In the genomic region with DNA sequence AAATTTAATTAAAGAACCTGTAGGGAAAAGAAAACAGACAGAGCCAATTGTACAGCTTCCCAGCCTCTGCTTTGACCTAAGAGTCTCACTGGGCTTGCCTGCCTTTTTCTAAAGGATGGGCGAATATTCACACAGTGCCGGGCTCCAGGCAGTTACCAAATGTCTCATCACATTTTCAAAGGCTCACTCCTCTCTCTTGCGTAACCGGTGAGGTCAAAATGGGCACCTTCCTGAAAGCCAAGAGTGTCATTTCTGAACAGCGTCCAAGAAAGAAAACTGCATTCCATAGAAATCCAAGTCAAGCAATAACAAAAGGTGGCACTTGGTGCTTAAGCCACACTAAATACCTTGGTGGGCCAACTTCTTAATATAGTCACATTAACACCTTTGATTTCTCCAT, we compare ENCODE assay signal across 8 cellular contexts. TPM values are rescaled to one million over a fixed set of nuclear protein-coding genes. Genes with fewer than 3 reads are reported as not detected.
DNase-seq lines count a peak whose midpoint lies in the region; ATAC-seq and TF ChIP-seq lines count a peak whose summit lies in the region.

No MANE protein-coding gene starts in this region.

- H3K9me3 Mint-ChIP-seq in glutamatergic neuron (ENCODE audit: unreplicated experiment): peaks cover 2% of the 10 kb centered on the region

- H3K27ac Mint-ChIP-seq in T-helper 17 cell: no peak overlapping the region
- no peak overlapping the region for H3K27ac Mint-ChIP-seq in glutamatergic neuron (ENCODE audit: unreplicated experiment)

- H3K4me3 Mint-ChIP-seq in T-helper 17 cell: no peak overlapping the region
- H3K4me3 Mint-ChIP-seq in glutamatergic neuron (ENCODE audit: unreplicated experiment): no peak overlapping the region

- peak overlapping the region; percentile 96 for H3K27ac ChIP-seq in RWPE1
- H3K27ac ChIP-seq in parathyroid adenoma: peak overlapping the region; percentile 97

- TF ChIP-seq CTCF in RWPE1 (conservative IDR thresholded peaks at IDR 0.05; ENCODE audit: low read depth) (no peak), fibroblast of pulmonary artery (IDR thresholded peaks at IDR 0.05; ENCODE audit: low read length, missing control alignments) (no peak), parathyroid adenoma (IDR thresholded peaks at IDR 0.05) (no peak), glutamatergic neuron (IDR thresholded peaks at IDR 0.05; ENCODE audit: partially characterized antibody, unreplicated experiment) (no peak)

- H3K79me2 ChIP-seq in parathyroid adenoma: no peaks in the 10 kb centered on the region

- no peaks in the 10 kb centered on the region for H3K36me3 ChIP-seq in parathyroid adenoma (ENCODE audit: control insufficient read depth, insufficient read depth, low read length)

- H3K27me3 Mint-ChIP-seq in T-helper 17 cell (peaks cover 42% of the 10 kb centered on the region), glutamatergic neuron (ENCODE audit: unreplicated experiment) (no peaks in the 10 kb centered on the region)

- H2AFZ ChIP-seq in parathyroid adenoma: peak overlapping the region; percentile 86

- peaks cover 3% of the 10 kb centered on the region for H3K4me1 Mint-ChIP-seq in T-helper 17 cell
- H3K4me1 Mint-ChIP-seq in glutamatergic neuron (ENCODE audit: low read depth, unreplicated experiment): peaks cover 21% of the 10 kb centered on the region

- H3K4me3 ChIP-seq in fibroblast of pulmonary artery (replicated peaks; ENCODE audit: low read depth, low read length) (peak overlapping the region; percentile 57), parathyroid adenoma (ENCODE audit: low read depth, low read length) (peak overlapping the region; percentile 61)

- no peak overlapping the region for H3K9ac ChIP-seq in parathyroid adenoma

- peaks cover 20% of the 10 kb centered on the region for H3K4me1 ChIP-seq in parathyroid adenoma

- POLR2A ChIA-PET in RWPE1 (lab: Yijun Ruan, JAX; ENCODE audit: low non-redundant PET): no interaction called here

- H3K4me2 ChIP-seq in parathyroid adenoma (ENCODE audit: low read length): peak overlapping the region; percentile 69

- ATAC-seq in T-helper 17 cell: no peak

- no peaks in the 10 kb centered on the region for H3K9me3 ChIP-seq in parathyroid adenoma (ENCODE audit: control insufficient read depth, low read length)
- no peaks in the 10 kb centered on the region for H3K9me3 ChIP-seq in T-helper 17 cell (ENCODE audit: control insufficient read depth, low read length, poor library complexity, severe bottlenecking)

- no peaks in the 10 kb centered on the region for H3K27me3 ChIP-seq in parathyroid adenoma (ENCODE audit: control insufficient read depth, insufficient read depth, low read length)

- peak; percentile 69 for DNase-seq in EL
- peak; percentile 65 for DNase-seq in RWPE1 (ENCODE audit: low spot score)
- DNase-seq in fibroblast of pulmonary artery (ENCODE audit: low read depth): peak; percentile 82
- no peak for DNase-seq in T-helper 17 cell
- no peak for DNase-seq in iPS-NIHi11 (ENCODE audit: low spot score)
- DNase-seq in glutamatergic neuron: no peak
- DNase-seq in retina: no peak

- CTCF ChIA-PET in RWPE1 (lab: Yijun Ruan, JAX): no interaction called here

- no peaks in the 10 kb centered on the region for H3K36me3 Mint-ChIP-seq in T-helper 17 cell (ENCODE audit: low read depth)
- no peaks in the 10 kb centered on the region for H3K36me3 Mint-ChIP-seq in glutamatergic neuron (ENCODE audit: unreplicated experiment)

RNA-seq across cellular contexts. Expression of gene PALMD, which starts 0.7 kb away (rescaled TPM):
- not detected for total RNA-seq in T-helper 17 cell
- 5.1 TPM for total RNA-seq in glutamatergic neuron (ENCODE audit: unreplicated experiment)

Comparison
In these comparisons a context has a peak if more than half of its experiments do, and no peak if none do; other contexts are left out.
1. DNase-seq: peak in EL (single experiment), RWPE1 (single experiment) and fibroblast of pulmonary artery (single experiment); none in T-helper 17 cell (0 of 3), iPS-NIHi11 (single experiment), glutamatergic neuron (single experiment) and retina (single experiment).